8 cellular contexts compared by ENCODE assay signal in genomic region chr17:55421179-55421934, GRCh38. TPM values are rescaled to one million over a fixed set of nuclear protein-coding genes. Genes with fewer than 3 reads are reported as not detected.
A peak's percentile ranks its signal among the peaks of the same experiment; 100 is the strongest.
DNase-seq lines count a peak whose midpoint lies in the region; ATAC-seq, FAIRE-seq and TF ChIP-seq lines count a peak whose summit lies in the region.

Gene MMD (minus strand): TSS chr17:55421835. CDS start chr17:55421695, 140 bp downstream.

- H3K4me2 ChIP-seq in A549 = peak within 1 kb of the TSS; percentile 88

- peaks cover 5% of the 10 kb centered on the region for H3K27me3 ChIP-seq in bronchial epithelial cell (ENCODE audit: control insufficient read depth, insufficient read depth, low read length)

- POLR2A ChIA-PET in A549 (lab: Yijun Ruan, JAX) = interaction anchor here (0.7 to 2.4 kb wide), 5 partner anchors 10 to 183 kb away, joined by 3 to 23 read pairs (median 4); no protein-coding TSS in a partner anchor

- peak within 1 kb of the TSS; percentile 92 for H3K4me3 Mint-ChIP-seq in stimulated activated effector memory CD8-positive, alpha-beta T cell treated with anti-CD3 and anti-CD28 coated beads, Interleukin-12 subunit alpha, Interleukin-12 subunit beta, amount 100 ng/mL, for 72 hours

- peaks cover 47% of the 10 kb centered on the region for H3K4me1 Mint-ChIP-seq in stimulated activated effector memory CD8-positive, alpha-beta T cell treated with anti-CD3 and anti-CD28 coated beads, Interleukin-12 subunit alpha, Interleukin-12 subunit beta, amount 100 ng/mL, for 72 hours

- WGBS in A549 (ENCODE audit: missing lambda C conversion rate) = 1% methylated on average over 15 of the region's 62 CpGs

- no peaks in the 10 kb centered on the region for H3K9me3 Mint-ChIP-seq in stimulated activated effector memory CD8-positive, alpha-beta T cell treated with anti-CD3 and anti-CD28 coated beads, Interleukin-12 subunit alpha, Interleukin-12 subunit beta, amount 100 ng/mL, for 72 hours

- TF ChIP-seq CTCF in A549 (IDR thresholded peaks at IDR 0.05) (no peak), bronchial epithelial cell (IDR thresholded peaks at IDR 0.05; ENCODE audit: insufficient read depth, low read length, severe bottlenecking) (no peak)

- peaks cover 23% of the 10 kb centered on the region for H3K4me1 ChIP-seq in A549

- peak within 1 kb of the TSS; percentile 73 for H3K4me3 ChIP-seq in A549
- peak within 1 kb of the TSS; percentile 83 for H3K4me3 ChIP-seq in bronchial epithelial cell (ENCODE audit: low read depth, low read length)

- H3K27ac ChIP-seq in A549 = peak within 1 kb of the TSS; percentile 86 to 92

- DNase-seq in A549 (ENCODE audit: low read depth in 1 of 2, low spot score in 1 of 2) (peak in 1 of 2 experiments; percentile 81), OCI-M1 (lab: John Stamatoyannopoulos, UW) (peak; percentile 57), bronchial epithelial cell (ENCODE audit: low read depth) (peak; percentile 34), left colon (peak; percentile 66 to 70), medulla oblongata (ENCODE audit: extremely low spot score) (no peak)
- peak in 1 of 2 donors; percentile 72 for DNase-seq in stimulated activated effector memory CD8-positive, alpha-beta T cell treated with anti-CD3 and anti-CD28 coated beads, Interleukin-12 subunit alpha, Interleukin-12 subunit beta, amount 100 ng/mL, for 72 hours (ENCODE audit: low spot score in 2 of 2)

- no peaks in the 10 kb centered on the region for H3K36me3 ChIP-seq in bronchial epithelial cell (ENCODE audit: control insufficient read depth, insufficient read depth, low read length)

- TF ChIP-seq EP300 in A549 (IDR thresholded peaks at IDR 0.05) = no peak

- no peak for FAIRE-seq in A549 (lab: Jason Lieb, UNC)
- no peak for FAIRE-seq in bronchial epithelial cell (lab: Jason Lieb, UNC)

- peak within 1 kb of the TSS; percentile 96 for H3K27ac Mint-ChIP-seq in stimulated activated effector memory CD8-positive, alpha-beta T cell treated with anti-CD3 and anti-CD28 coated beads, Interleukin-12 subunit alpha, Interleukin-12 subunit beta, amount 100 ng/mL, for 72 hours

- TF ChIP-seq POLR2A in A549 (IDR thresholded peaks at IDR 0.05; ENCODE audit: low read length) (peak; percentile 24; the same call in 1 of the 2 replicates), GM18505 (IDR thresholded peaks at IDR 0.05; ENCODE audit: borderline replicate concordance, extremely low read depth, insufficient read depth, insufficient read length) (peak; percentile 46)

- ATAC-seq in A549 (peak; percentile 70 to 77), GM18505 (IDR thresholded peaks at IDR 0.05; ENCODE audit: unreplicated experiment) (peak; percentile 2), HG02970 (IDR thresholded peaks at IDR 0.05; ENCODE audit: low FRiP score, unreplicated experiment) (peak; percentile 19), left colon (peak; percentile 71)
- peak; percentile 56 for ATAC-seq in stimulated activated effector memory CD8-positive, alpha-beta T cell treated with anti-CD3 and anti-CD28 coated beads, Interleukin-12 subunit alpha, Interleukin-12 subunit beta, amount 100 ng/mL, for 72 hours

- peaks cover 10% of the 10 kb centered on the region for H3K9me3 ChIP-seq in A549

- intact Hi-C loops in left colon (cut with DNase I, micrococcal nuclease) = no loop called here

- no peak; a peak in 2 of 5 replicates for TF ChIP-seq RAD21 in A549 (conservative IDR thresholded peaks at IDR 0.05 in 1 of 2, IDR thresholded peaks at IDR 0.05 in 1 of 2)

- H3K36me3 Mint-ChIP-seq in stimulated activated effector memory CD8-positive, alpha-beta T cell treated with anti-CD3 and anti-CD28 coated beads, Interleukin-12 subunit alpha, Interleukin-12 subunit beta, amount 100 ng/mL, for 72 hours = peaks cover 15% of the 10 kb centered on the region

- CTCF ChIA-PET in A549 (lab: Yijun Ruan, JAX) = interaction anchor here (0.6 to 1.6 kb wide), 12 partner anchors 9 to 508 kb away, joined by 3 to 7 read pairs (median 3); no protein-coding TSS in a partner anchor

TF ChIP-seq in A549, 52 proteins besides CTCF, POLR2A, EP300 and RAD21:
- TF ChIP-seq CBX2 (IDR thresholded peaks at IDR 0.05; ENCODE audit: borderline replicate concordance, low read depth) (no peak), REST (IDR thresholded peaks at IDR 0.05) (no peak; the same call in 1 of the 2 replicates), MAX (IDR thresholded peaks at IDR 0.05) (peak; percentile 28; the same call in 1 of the 2 replicates), BCL3 (IDR thresholded peaks at IDR 0.05) (peak; percentile 51; the same call in 1 of the 3 replicates), JUN (IDR thresholded peaks at IDR 0.05) (peak in 1 of 2 experiments; percentile 35; a peak in 3 of 5 replicates), PHF8 (IDR thresholded peaks at IDR 0.05; ENCODE audit: borderline replicate concordance, low read depth) (peak; percentile 83), ATOH8 (CRISPR knock-in tag; IDR thresholded peaks at IDR 0.05; ENCODE audit: low read depth) (no peak), FOXS1 (CRISPR knock-in tag; IDR thresholded peaks at IDR 0.05) (no peak), KDM5A (IDR thresholded peaks at IDR 0.05) (0 out of 2 replicates have a peak, but pooled peaks have one; percentile 15), E2F6 (IDR thresholded peaks at IDR 0.05; ENCODE audit: borderline replicate concordance, low read depth) (0 out of 2 replicates have a peak, but pooled peaks have one; percentile 9)

RNA-seq across cellular contexts. Expression of gene MMD, which starts in this region (rescaled TPM):
- polyA plus RNA-seq in A549 (2011; rRNA removed) (50.9 and 54.7 TPM in 2 replicates), A549 (2017; fragmentation: RNase III; extraction: RNeasy Plus Mini Kit Qiagen cat#74134 plus additional on column Dnase treatment) (16.9 to 25.9 TPM (median 22.5 TPM) in 3 replicates)
- 15.3 and 22.2 TPM in 2 replicates for polyA plus RNA-seq in A549 (2012; cell fraction: cytosol; rRNA removed)
- polyA plus RNA-seq in A549 (2012; cell fraction: nucleus; rRNA removed) = 8.6 and 12.5 TPM in 2 replicates
- 24.2 and 38.4 TPM in 2 replicates for polyA minus RNA-seq in A549 (2011; rRNA and poly(A)+ RNA removed)
- total RNA-seq in bronchial epithelial cell (6.3 and 8.3 TPM in 2 replicates), left colon (10 to 100 TPM; 11.6 to 13.9 TPM)

Comparison
In these comparisons a context has a peak if more than half of its experiments do, and no peak if none do; other contexts are left out.
1. ATAC-seq: peak in every context shown above with its lines; median percentile 74 in A549; 71 in left colon; 56 in stimulated activated effector memory CD8-positive, alpha-beta T cell treated with anti-CD3 and anti-CD28 coated beads, Interleukin-12 subunit alpha, Interleukin-12 subunit beta, amount 100 ng/mL, for 72 hours; 19 in HG02970; 2 in GM18505.